In the genomic region with DNA sequence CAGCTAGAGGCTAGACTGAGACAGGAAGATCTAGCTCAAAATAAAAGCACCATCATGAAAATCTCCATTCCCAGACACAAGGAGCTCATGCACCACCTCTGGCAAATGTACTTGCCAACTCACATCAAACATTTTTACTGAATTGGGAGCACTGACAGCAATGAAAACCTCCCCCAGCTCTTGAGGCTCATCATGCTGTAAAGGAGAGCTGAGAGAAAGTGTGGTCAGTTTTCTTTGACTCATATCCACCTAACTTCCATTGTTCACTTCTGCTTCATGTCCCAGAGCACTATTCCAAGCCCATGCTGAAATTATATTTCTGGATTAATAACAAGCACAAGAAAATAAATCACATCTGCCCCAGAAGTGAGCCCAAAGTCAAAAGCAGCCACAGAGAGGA, we compare ENCODE assay signal across 1 cellular context.
A peak's percentile ranks its signal among the peaks of the same experiment; 100 is the strongest.
TF ChIP-seq lines count a peak whose summit lies in the region.

No MANE protein-coding gene starts in this region.

TF ChIP-seq in SK-N-SH, 30 proteins besides CTCF, POLR2A, EP300 and RAD21 (continued from another document):
- no peak for TF ChIP-seq USF1 (IDR thresholded peaks at IDR 0.05; ENCODE audit: borderline replicate concordance, low read depth)
- TF ChIP-seq, protein P1, sequence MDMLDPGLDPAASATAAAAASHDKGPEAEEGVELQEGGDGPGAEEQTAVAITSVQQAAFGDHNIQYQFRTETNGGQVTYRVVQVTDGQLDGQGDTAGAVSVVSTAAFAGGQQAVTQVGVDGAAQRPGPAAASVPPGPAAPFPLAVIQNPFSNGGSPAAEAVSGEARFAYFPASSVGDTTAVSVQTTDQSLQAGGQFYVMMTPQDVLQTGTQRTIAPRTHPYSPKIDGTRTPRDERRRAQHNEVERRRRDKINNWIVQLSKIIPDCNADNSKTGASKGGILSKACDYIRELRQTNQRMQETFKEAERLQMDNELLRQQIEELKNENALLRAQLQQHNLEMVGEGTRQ (IDR thresholded peaks at IDR 0.05; ENCODE audit: borderline replicate concordance, low read depth, low read length), result no peak
- TF ChIP-seq, protein P2, sequence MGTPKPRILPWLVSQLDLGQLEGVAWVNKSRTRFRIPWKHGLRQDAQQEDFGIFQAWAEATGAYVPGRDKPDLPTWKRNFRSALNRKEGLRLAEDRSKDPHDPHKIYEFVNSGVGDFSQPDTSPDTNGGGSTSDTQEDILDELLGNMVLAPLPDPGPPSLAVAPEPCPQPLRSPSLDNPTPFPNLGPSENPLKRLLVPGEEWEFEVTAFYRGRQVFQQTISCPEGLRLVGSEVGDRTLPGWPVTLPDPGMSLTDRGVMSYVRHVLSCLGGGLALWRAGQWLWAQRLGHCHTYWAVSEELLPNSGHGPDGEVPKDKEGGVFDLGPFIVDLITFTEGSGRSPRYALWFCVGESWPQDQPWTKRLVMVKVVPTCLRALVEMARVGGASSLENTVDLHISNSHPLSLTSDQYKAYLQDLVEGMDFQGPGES (IDR thresholded peaks at IDR 0.05; ENCODE audit: low read depth, low read length), result no peak
- no peak for TF ChIP-seq CHD2 (IDR thresholded peaks at IDR 0.05; ENCODE audit: low read length, partially characterized antibody)
- TF ChIP-seq RFX5 (IDR thresholded peaks at IDR 0.05; ENCODE audit: low read length), result no peak
- no peak for TF ChIP-seq POLR2AphosphoS5 (IDR thresholded peaks at IDR 0.05; ENCODE audit: low read depth, low read length)
- no peak for TF ChIP-seq MEF2A (IDR thresholded peaks at IDR 0.05; ENCODE audit: borderline replicate concordance, low read depth)
- no peak for TF ChIP-seq NRF1 (IDR thresholded peaks at IDR 0.05; ENCODE audit: low read depth, low read length)
- 0 out of 2 replicates have a peak, but pooled peaks have one; percentile 7 for TF ChIP-seq RXRA (IDR thresholded peaks at IDR 0.05; ENCODE audit: borderline replicate concordance, low read depth)
- no peak for TF ChIP-seq MXI1 (IDR thresholded peaks at IDR 0.05; ENCODE audit: low read depth, low read length)
- TF ChIP-seq, protein P3, sequence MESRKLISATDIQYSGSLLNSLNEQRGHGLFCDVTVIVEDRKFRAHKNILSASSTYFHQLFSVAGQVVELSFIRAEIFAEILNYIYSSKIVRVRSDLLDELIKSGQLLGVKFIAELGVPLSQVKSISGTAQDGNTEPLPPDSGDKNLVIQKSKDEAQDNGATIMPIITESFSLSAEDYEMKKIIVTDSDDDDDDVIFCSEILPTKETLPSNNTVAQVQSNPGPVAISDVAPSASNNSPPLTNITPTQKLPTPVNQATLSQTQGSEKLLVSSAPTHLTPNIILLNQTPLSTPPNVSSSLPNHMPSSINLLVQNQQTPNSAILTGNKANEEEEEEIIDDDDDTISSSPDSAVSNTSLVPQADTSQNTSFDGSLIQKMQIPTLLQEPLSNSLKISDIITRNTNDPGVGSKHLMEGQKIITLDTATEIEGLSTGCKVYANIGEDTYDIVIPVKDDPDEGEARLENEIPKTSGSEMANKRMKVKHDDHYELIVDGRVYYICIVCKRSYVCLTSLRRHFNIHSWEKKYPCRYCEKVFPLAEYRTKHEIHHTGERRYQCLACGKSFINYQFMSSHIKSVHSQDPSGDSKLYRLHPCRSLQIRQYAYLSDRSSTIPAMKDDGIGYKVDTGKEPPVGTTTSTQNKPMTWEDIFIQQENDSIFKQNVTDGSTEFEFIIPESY (IDR thresholded peaks at IDR 0.05; ENCODE audit: borderline replicate concordance, low read depth), result no peak
- no peak for TF ChIP-seq GABPA (IDR thresholded peaks at IDR 0.05; ENCODE audit: low read depth)
- no peak for TF ChIP-seq FOXJ3 (CRISPR knock-in tag; IDR thresholded peaks at IDR 0.05)
- TF ChIP-seq JUND (IDR thresholded peaks at IDR 0.05), result no peak
- TF ChIP-seq SIN3A (IDR thresholded peaks at IDR 0.05; ENCODE audit: borderline replicate concordance, low read depth, low read length), result 0 out of 2 replicates have a peak, but pooled peaks have one; percentile 30
- no peak for TF ChIP-seq TEAD4 (IDR thresholded peaks at IDR 0.05; ENCODE audit: borderline replicate concordance, insufficient read depth)
- TF ChIP-seq, protein P4, sequence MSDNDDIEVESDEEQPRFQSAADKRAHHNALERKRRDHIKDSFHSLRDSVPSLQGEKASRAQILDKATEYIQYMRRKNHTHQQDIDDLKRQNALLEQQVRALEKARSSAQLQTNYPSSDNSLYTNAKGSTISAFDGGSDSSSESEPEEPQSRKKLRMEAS (IDR thresholded peaks at IDR 0.05; ENCODE audit: low read depth), result peak; percentile 30; the same call in 1 of the 2 replicates
TF ChIP-seq in SK-N-SH: peak in this region for 5.
